In genomic region chr20:112396-112795, GRCh38 we compare ENCODE assay signal across 1 cellular context.
TF ChIP-seq lines count a peak whose summit lies in the region.

No MANE protein-coding gene starts in this region.

TF ChIP-seq in HepG2, 621 proteins besides CTCF, POLR2A, EP300 and RAD21:
- peak; percentile 7; the same call in 1 of the 2 replicates for TF ChIP-seq CEBPB (IDR thresholded peaks at IDR 0.05; ENCODE audit: borderline replicate concordance, low read depth, low read length)
- no peak for TF ChIP-seq SRSF9 (IDR thresholded peaks at IDR 0.05; ENCODE audit: borderline replicate concordance, insufficient read depth, low read depth, low read length, poor library complexity, severe bottlenecking)
